27 cellular contexts compared by ENCODE assay signal in the genomic region with DNA sequence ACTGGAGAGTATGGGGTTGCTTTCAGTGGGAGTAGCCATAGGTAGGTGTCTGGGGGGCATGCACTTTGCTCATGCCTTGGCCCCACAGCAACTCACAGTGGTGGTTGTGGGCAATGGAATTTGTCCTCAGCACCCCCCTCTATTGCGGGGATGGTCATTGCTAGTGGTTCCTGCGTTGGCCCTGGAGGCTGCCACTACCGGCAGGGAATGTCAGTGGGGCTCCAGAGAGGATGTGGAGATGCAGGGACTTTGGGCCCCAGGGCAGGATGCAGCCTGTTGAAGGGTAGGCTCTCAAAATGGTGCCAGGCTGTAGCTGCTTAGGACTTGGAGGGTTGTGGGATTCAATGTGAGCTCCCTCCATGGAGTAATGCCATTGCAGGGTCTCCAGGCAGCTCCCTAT.
"Had no signal": no experiment of that assay in that cellular context is flagged by ENCODE, and none has a peak within 500 bp of the region (broad histone marks: within the 10 kb centered on the region; RNA-seq: fewer than 3 reads in every experiment).

No MANE protein-coding gene starts in this region.

- H3K27me3 Mint-ChIP-seq: naive B cell; stimulated activated naive CD8-positive, alpha-beta T cell treated with anti-CD3 and anti-CD28 coated beads, Interleukin-15, Interleukin-2, amounts not matched to agents 100 ng/mL and 50 ng/mL, for 24 hours had no signal

- ATAC-seq: left colon; left lung; lower lobe of right lung; natural killer cell; pancreas; right cardiac atrium; sciatic nerve; stimulated activated effector memory CD8-positive, alpha-beta T cell treated with anti-CD3 and anti-CD28 coated beads, Interleukin-12 subunit alpha, Interleukin-12 subunit beta, amount 100 ng/mL, for 72 hours had no signal

- H2AFZ ChIP-seq: neural progenitor cell had no signal

- H3K27ac Mint-ChIP-seq: mesothelial cell of epicardium; naive B cell; natural killer cell; nephron progenitor cell; neural progenitor cell; stimulated activated effector memory CD8-positive, alpha-beta T cell treated with anti-CD3 and anti-CD28 coated beads, Interleukin-12 subunit alpha, Interleukin-12 subunit beta, amount 100 ng/mL, for 72 hours; stimulated activated naive CD8-positive, alpha-beta T cell treated with anti-CD3 and anti-CD28 coated beads, Interleukin-15, Interleukin-2, amounts not matched to agents 100 ng/mL and 50 ng/mL, for 24 hours had no signal

- H3K4me1 Mint-ChIP-seq: mesothelial cell of epicardium, naive B cell, nephron progenitor cell, neural progenitor cell had no signal

- H3K4me3 Mint-ChIP-seq: mesothelial cell of epicardium; natural killer cell; nephron progenitor cell; neural progenitor cell; stimulated activated effector memory CD8-positive, alpha-beta T cell treated with anti-CD3 and anti-CD28 coated beads, Interleukin-12 subunit alpha, Interleukin-12 subunit beta, amount 100 ng/mL, for 72 hours; stimulated activated naive CD8-positive, alpha-beta T cell treated with anti-CD3 and anti-CD28 coated beads, Interleukin-15, Interleukin-2, amounts not matched to agents 100 ng/mL and 50 ng/mL, for 24 hours had no signal

- H3K27ac ChIP-seq: left lung, lower lobe of right lung, neural progenitor cell, pancreas, prostate gland, skin epidermis, suprapubic skin, thoracic aorta, tibial artery, uterus had no signal

- H3K27me3 ChIP-seq: left lung, neural progenitor cell, pancreas, suprapubic skin, tibial artery, uterus had no signal

- DNase-seq: hippocampal formation; kidney; left colon; left lung; lower lobe of right lung; mesendoderm; naive B cell; natural killer cell; nephron progenitor cell; pancreas; posterior cingulate gyrus; retina; right cardiac atrium; stimulated activated CD4-positive, alpha-beta T cell treated with anti-CD3 and anti-CD28 coated beads, Interleukin-4, amount 100 ng/mL, for 24 hours; stimulated activated naive CD4-positive, alpha-beta T cell; tibial artery; trophoblast cell; uterus had no signal

- H3K4me2 ChIP-seq: neural progenitor cell had no signal

- H3K4me3 ChIP-seq: left lung, lower lobe of right lung, neural progenitor cell, pancreas, prostate gland, skin epidermis, suprapubic skin, thoracic aorta, tibial artery, uterus had no signal

- H3K9me3 ChIP-seq: pancreas, prostate gland, suprapubic skin had no signal

- H3K36me3 ChIP-seq: left lung, lower lobe of right lung, neural progenitor cell, pancreas, prostate gland, suprapubic skin, thoracic aorta, tibial artery, uterus had no signal

- H3K9ac ChIP-seq: neural progenitor cell had no signal

- H3K36me3 Mint-ChIP-seq: stimulated activated effector memory CD8-positive, alpha-beta T cell treated with anti-CD3 and anti-CD28 coated beads, Interleukin-12 subunit alpha, Interleukin-12 subunit beta, amount 100 ng/mL, for 72 hours had no signal

- H3K4me1 ChIP-seq: left lung, lower lobe of right lung, neural progenitor cell, pancreas, prostate gland, suprapubic skin, tibial artery, uterus had no signal
